23 cellular contexts compared by ENCODE assay signal in genomic region chr20:46640044-46640443, GRCh38. TPM values are rescaled to one million over a fixed set of nuclear protein-coding genes. Genes with fewer than 3 reads are reported as not detected.
DNase-seq lines count a peak whose midpoint lies in the region; ATAC-seq, FAIRE-seq and TF ChIP-seq lines count a peak whose summit lies in the region.
"Had no signal": no experiment of that assay in that cellular context is flagged by ENCODE, and none has a peak within 500 bp of the region (broad histone marks: within the 10 kb centered on the region; RNA-seq: fewer than 3 reads in every experiment).

No MANE protein-coding gene starts in this region.

- no peaks in the 10 kb centered on the region for H3K9me3 Mint-ChIP-seq in osteocyte (ENCODE audit: unreplicated experiment)

- ATAC-seq in Panc1, result peak; percentile 35; the same call in 1 of the 2 replicates
- ATAC-seq in HG02610 (IDR thresholded peaks at IDR 0.05; ENCODE audit: unreplicated experiment), result no peak
- ATAC-seq: A549 had no signal

- H3K27ac Mint-ChIP-seq in osteocyte (ENCODE audit: unreplicated experiment), result no peak overlapping the region
- H3K27ac Mint-ChIP-seq: CD4-positive, alpha-beta memory T cell had no signal

- no peaks in the 10 kb centered on the region for H3K9me3 ChIP-seq in Panc1 (ENCODE audit: control insufficient read depth, insufficient read depth, low read depth, low read length)
- H3K9me3 ChIP-seq: A549 had no signal

- no peak for FAIRE-seq in GM19239 (lab: Jason Lieb, UNC)
- FAIRE-seq: A549, G401.6, GM12891, GM18507 had no signal

- TF ChIP-seq CTCF in Panc1 (IDR thresholded peaks at IDR 0.05) (no peak), osteocyte (IDR thresholded peaks at IDR 0.05) (no peak)

- H3K4me1 ChIP-seq in Panc1 (ENCODE audit: control insufficient read depth, insufficient read depth, low read length), result no peaks in the 10 kb centered on the region
- H3K4me1 ChIP-seq: A549 had no signal

- H3K36me3 ChIP-seq in Panc1 (ENCODE audit: control insufficient read depth, insufficient read depth, low read length), result no peaks in the 10 kb centered on the region

- H3K4me3 Mint-ChIP-seq in osteocyte (ENCODE audit: unreplicated experiment), result no peak overlapping the region
- H3K4me3 Mint-ChIP-seq: CD14-positive monocyte; CD4-positive, alpha-beta memory T cell had no signal

- CTCF ChIA-PET in Panc1 (lab: Charles Lee), result no interaction called here

- no TSS peak for BruUV-seq in Panc1 (replicated peaks; lab: Mats Ljungman, UMichigan)

- H3K27ac ChIP-seq in Panc1 (ENCODE audit: low read length), result no peak overlapping the region
- H3K27ac ChIP-seq: 22Rv1, A549, KMS-11 had no signal

- DNase-seq in DMS53 (lab: John Stamatoyannopoulos, UW), result peak; percentile 63
- DNase-seq in DMS53 treated with DMSO at 0.1 percent for 48 hours (lab: John Stamatoyannopoulos, UW; ENCODE audit: unreplicated experiment), result no peak
- DNase-seq in Panc1 (ENCODE audit: low read depth, low spot score), result no peak
- peak; percentile 77 for DNase-seq in islet precursor cell
- DNase-seq in osteocyte (ENCODE audit: extremely low spot score, unreplicated experiment), result peak; percentile 62
- DNase-seq in occipital lobe (lab: John Stamatoyannopoulos, UW), result no peak
- no peak for DNase-seq in GM19239 (ENCODE audit: insufficient read length, low spot score)
- DNase-seq: AML-193; CD4-positive, alpha-beta memory T cell; DMS153; DND-41; EL; GOT3; HCEC 1CT had no signal

- no peak overlapping the region for H3K4me3 ChIP-seq in Panc1 (ENCODE audit: low read depth in 2 of 2, low read length in 2 of 2)
- H3K4me3 ChIP-seq: A549 had no signal

- H3K27me3 ChIP-seq in Panc1 (ENCODE audit: control insufficient read depth, insufficient read depth, low read length), result peaks cover 6% of the 10 kb centered on the region; the same call in 1 of the 2 replicates

- H3K4me1 Mint-ChIP-seq in osteocyte (ENCODE audit: unreplicated experiment), result peaks cover 3% of the 10 kb centered on the region
- H3K4me1 Mint-ChIP-seq: CD4-positive, alpha-beta memory T cell had no signal

- in situ Hi-C loops in Panc1 (cut with HindIII; ENCODE audit: low pct_unique_long_range_greater_than_20kb, low sequenced_read_pairs), result no loop called here

- intact Hi-C loops in Panc1 (cut with micrococcal nuclease; ENCODE audit: unreplicated experiment), result no loop called here

- H3K36me3 Mint-ChIP-seq in osteocyte (ENCODE audit: unreplicated experiment), result no peaks in the 10 kb centered on the region
- H3K36me3 Mint-ChIP-seq: CD14-positive monocyte; CD4-positive, alpha-beta memory T cell had no signal

- POLR2A ChIA-PET in Panc1 (lab: Charles Lee), result no interaction called here

- peaks cover 8% of the 10 kb centered on the region for H3K27me3 Mint-ChIP-seq in osteocyte (ENCODE audit: unreplicated experiment)

RNA-seq across cellular contexts. Expression of gene SLC13A3, which starts 11.2 kb away (rescaled TPM):
- total RNA-seq in Panc1 (2021; ENCODE audit: unreplicated experiment) (0.31 TPM), osteocyte (1.8 and 2.1 TPM in 2 replicates), occipital lobe (10.8 TPM)
- 0.52 TPM for polyA plus RNA-seq in Panc1 (2012; ENCODE audit: insufficient read length)
- total RNA-seq: HT-29 had no signal
- polyA plus RNA-seq: CD14-positive monocyte; CD4-positive, alpha-beta memory T cell had no signal

RNA-seq across cellular contexts. Expression of gene TP53RK, which starts 49.2 kb away (rescaled TPM):
- 13.7 TPM for total RNA-seq in Panc1 (2021; ENCODE audit: unreplicated experiment)
- polyA plus RNA-seq in Panc1 (2012; ENCODE audit: insufficient read length), result 7.3 TPM
- total RNA-seq in osteocyte, result 13.6 and 15.4 TPM in 2 replicates
- total RNA-seq in occipital lobe, result 65.8 TPM

Comparison
In these comparisons a context has a peak if more than half of its experiments do, and no peak if none do; other contexts are left out.
1. DNase-seq: peak in DMS53 (single experiment), islet precursor cell (single experiment) and osteocyte (single experiment); none in DMS53 treated with DMSO at 0.1 percent for 48 hours (single experiment), Panc1 (single experiment), occipital lobe (single experiment) and GM19239 (single experiment).